Comparison of ENCODE assay signal across 1 cellular context in the genomic region with DNA sequence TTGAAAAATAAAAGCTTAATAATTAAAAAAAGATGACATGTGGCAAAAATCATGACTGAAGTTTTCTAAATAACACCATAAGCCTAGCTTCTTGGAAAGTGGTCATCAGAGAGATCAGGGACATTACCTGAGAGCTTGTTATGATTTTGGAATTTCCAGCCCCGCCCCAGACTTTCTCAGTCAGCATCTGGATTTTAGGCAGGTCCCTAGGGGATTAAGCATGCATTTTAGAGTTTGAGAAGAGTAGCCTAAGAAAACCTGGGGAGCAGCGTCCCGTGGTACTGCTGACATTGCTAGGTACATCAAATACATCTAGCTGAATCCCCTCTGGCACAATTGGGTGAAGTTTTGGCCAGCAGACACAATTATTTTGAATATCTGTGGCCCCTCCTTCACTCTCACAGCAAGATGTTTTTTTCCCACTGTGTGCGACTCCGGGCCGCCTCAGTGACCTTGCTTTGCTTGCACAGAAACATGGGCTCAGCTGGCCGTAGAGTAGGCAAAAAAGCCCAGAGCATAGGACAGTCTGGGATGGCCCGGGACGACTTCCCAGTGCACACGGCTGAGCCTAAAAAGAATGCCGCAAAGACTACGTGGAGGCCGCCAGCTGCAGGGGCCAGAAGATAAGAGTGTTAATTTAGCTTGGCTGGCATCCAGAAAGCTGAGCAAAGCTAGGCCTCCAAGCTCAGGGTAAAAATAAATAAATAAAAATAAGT.
A peak's percentile ranks its signal among the peaks of the same experiment; 100 is the strongest.
TF ChIP-seq lines count a peak whose summit lies in the region.

No MANE protein-coding gene starts in this region.

TF ChIP-seq in K562, 482 proteins besides CTCF, POLR2A, EP300 and RAD21:
- TF ChIP-seq, protein P1, sequence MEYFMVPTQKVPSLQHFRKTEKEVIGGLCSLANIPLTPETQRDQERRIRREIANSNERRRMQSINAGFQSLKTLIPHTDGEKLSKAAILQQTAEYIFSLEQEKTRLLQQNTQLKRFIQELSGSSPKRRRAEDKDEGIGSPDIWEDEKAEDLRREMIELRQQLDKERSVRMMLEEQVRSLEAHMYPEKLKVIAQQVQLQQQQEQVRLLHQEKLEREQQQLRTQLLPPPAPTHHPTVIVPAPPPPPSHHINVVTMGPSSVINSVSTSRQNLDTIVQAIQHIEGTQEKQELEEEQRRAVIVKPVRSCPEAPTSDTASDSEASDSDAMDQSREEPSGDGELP (CRISPR knock-in tag; IDR thresholded peaks at IDR 0.05; ENCODE audit: borderline replicate concordance), result peak; percentile 67; the same call in 1 of the 2 replicates
- TF ChIP-seq BACH1 (tag; IDR thresholded peaks at IDR 0.05), result no peak
- TF ChIP-seq TAF7 (tag; IDR thresholded peaks at IDR 0.05), result no peak
- TF ChIP-seq POLR2H (tag; IDR thresholded peaks at IDR 0.05; ENCODE audit: low read depth), result no peak
- peak; percentile 62 for TF ChIP-seq CXXC5 (CRISPR knock-in tag; IDR thresholded peaks at IDR 0.05)
- TF ChIP-seq TCF3 (CRISPR knock-in tag; IDR thresholded peaks at IDR 0.05), result 0 out of 2 replicates have a peak, but pooled peaks have one; percentile 39
- peak; percentile 41; the same call in 1 of the 2 replicates for TF ChIP-seq ARID1B (IDR thresholded peaks at IDR 0.05)
- 0 out of 2 replicates have a peak, but pooled peaks have one; percentile 26 for TF ChIP-seq BHLHE40 (IDR thresholded peaks at IDR 0.05; ENCODE audit: low read length)
- TF ChIP-seq NFIC (IDR thresholded peaks at IDR 0.05), result peak; percentile 79
- TF ChIP-seq CBFA2T3 (IDR thresholded peaks at IDR 0.05), result peak; percentile 20; the same call in 1 of the 2 replicates
